In the genomic region with DNA sequence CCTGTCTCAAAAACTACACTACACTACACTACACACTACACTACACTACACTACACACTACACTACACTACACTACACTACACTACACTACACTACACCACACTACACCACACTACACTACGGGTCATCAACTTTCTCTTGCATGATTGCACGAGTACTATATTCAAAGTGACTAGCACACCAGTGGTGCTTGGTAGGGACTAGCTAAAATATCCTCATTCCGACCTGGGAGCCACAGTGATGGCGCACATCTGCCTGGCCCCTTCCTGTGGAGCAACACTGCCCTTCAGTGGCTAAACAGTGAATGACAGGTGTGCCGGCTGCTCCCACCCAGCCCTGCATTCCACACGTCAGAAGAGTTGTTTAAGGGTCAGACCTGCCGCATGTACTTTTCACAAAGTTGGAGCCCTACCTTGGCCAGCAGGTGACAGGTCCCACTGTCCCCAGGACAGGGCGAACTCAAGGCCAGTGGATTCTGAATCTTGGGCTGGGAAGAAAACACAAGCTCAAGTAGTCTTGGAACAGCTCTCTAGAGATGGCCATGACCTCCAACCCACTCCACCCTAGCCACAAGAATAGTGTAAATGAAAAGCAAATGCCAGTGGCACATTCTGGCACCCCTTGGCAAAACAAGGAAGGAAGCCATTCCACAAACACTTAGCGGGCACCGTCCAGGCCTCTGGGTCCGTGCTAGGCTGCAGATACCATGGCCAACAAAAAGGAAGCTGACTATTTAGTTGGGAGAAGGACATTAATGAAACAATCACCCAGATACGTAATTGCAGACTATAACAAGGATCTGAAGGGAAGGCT, we compare ENCODE assay signal across 8 cellular contexts. TPM values are rescaled to one million over a fixed set of nuclear protein-coding genes. Genes with fewer than 3 reads are reported as not detected.
DNase-seq lines count a peak whose midpoint lies in the region; ATAC-seq and TF ChIP-seq lines count a peak whose summit lies in the region.

No MANE protein-coding gene starts in this region.

- H3K27ac Mint-ChIP-seq in natural killer cell, result no peak overlapping the region

- no peaks in the 10 kb centered on the region for H4K20me1 ChIP-seq in OCI-LY3 (ENCODE audit: insufficient read depth, low read length)

- no peaks in the 10 kb centered on the region for H3K9me3 ChIP-seq in OCI-LY3 (ENCODE audit: insufficient read depth, low read length)

- ATAC-seq in GM21423 (IDR thresholded peaks at IDR 0.05; ENCODE audit: unreplicated experiment), result peak; percentile 80
- ATAC-seq in esophagus mucosa, result peak; percentile 98
- peak; percentile 92 to 100 (median 99) for ATAC-seq in natural killer cell

- H2AFZ ChIP-seq in OCI-LY3 (ENCODE audit: low read depth, low read length), result peak overlapping the region; percentile 78; the same call in 1 of the 2 replicates

- intact Hi-C loops in natural killer cell (cut with micrococcal nuclease), result loop anchor here (2.0 kb wide), 1 partner anchor 404 kb away; no protein-coding TSS in a partner anchor

- peak overlapping the region; percentile 46; the same call in 1 of the 2 replicates for H3K4me3 ChIP-seq in OCI-LY3 (ENCODE audit: low read length)

- no peak overlapping the region for H3K4me3 Mint-ChIP-seq in natural killer cell

- H3K36me3 Mint-ChIP-seq in natural killer cell, result no peaks in the 10 kb centered on the region

- H3K27me3 ChIP-seq in OCI-LY3 (ENCODE audit: low read depth, low read length), result peaks cover 21% of the 10 kb centered on the region

- TF ChIP-seq CTCF in OCI-LY3 (IDR thresholded peaks at IDR 0.05; ENCODE audit: low read depth, low read length) (peak; percentile 90), natural killer cell (IDR thresholded peaks at IDR 0.05) (peak; percentile 77)

- DNase-seq in DMS 273 treated with DMSO at 0.1 percent for 48 hours (lab: John Stamatoyannopoulos, UW) (peak; percentile 30), HuH-7 (ENCODE audit: low spot score) (peak; percentile 48), natural killer cell (peak; percentile 60)
- DNase-seq in activated CD8-positive, alpha-beta memory T cell treated with anti-CD3 and anti-CD28 coated beads, Interleukin-2, amount 50 U/mL, for 48 hours, result peak; percentile 86
- peak; percentile 23 for DNase-seq in stimulated activated naive CD4-positive, alpha-beta T cell treated with Interleukin-2 at 50 U/mL for 16 hours (lab: John Stamatoyannopoulos, UW)

- no peaks in the 10 kb centered on the region for H3K79me2 ChIP-seq in OCI-LY3 (ENCODE audit: low read length)

- no peaks in the 10 kb centered on the region for H3K9me3 Mint-ChIP-seq in natural killer cell

- H3K27ac ChIP-seq in OCI-LY3 (ENCODE audit: low read length), result no peak overlapping the region

- no peaks in the 10 kb centered on the region for H3K4me1 Mint-ChIP-seq in natural killer cell

- no peak overlapping the region for H3K9ac ChIP-seq in OCI-LY3 (ENCODE audit: low read length)

- H3K36me3 ChIP-seq in OCI-LY3 (replicated peaks; ENCODE audit: low read depth, low read length), result no peaks in the 10 kb centered on the region

- no peaks in the 10 kb centered on the region for H3K27me3 Mint-ChIP-seq in natural killer cell (ENCODE audit: low read depth in 2 of 2)

- H3K4me2 ChIP-seq in OCI-LY3 (ENCODE audit: low read length), result peak overlapping the region; percentile 67

- peaks cover 11% of the 10 kb centered on the region; the same call in 1 of the 2 replicates for H3K4me1 ChIP-seq in OCI-LY3 (ENCODE audit: low read length)

RNA-seq across cellular contexts. Expression of gene EPCAM, which starts 45.9 kb away (rescaled TPM):
- total RNA-seq in esophagus mucosa, result 11.3 TPM
- total RNA-seq in natural killer cell, result not detected

Comparison
In these comparisons a context has a peak if more than half of its experiments do, and no peak if none do; other contexts are left out.
1. DNase-seq: peak in every context shown above with its lines; median percentile 86 in activated CD8-positive, alpha-beta memory T cell treated with anti-CD3 and anti-CD28 coated beads, Interleukin-2, amount 50 U/mL, for 48 hours; 60 in natural killer cell; 48 in HuH-7; 30 in DMS 273 treated with DMSO at 0.1 percent for 48 hours; 23 in stimulated activated naive CD4-positive, alpha-beta T cell treated with Interleukin-2 at 50 U/mL for 16 hours.
2. RNA of gene EPCAM, which starts 45.9 kb away (total RNA-seq): 11.3 TPM in esophagus mucosa (single experiment); not detected in natural killer cell; every median in the first group is over 10 times any median in the second.
3. Peak in every context shown above with its lines, with median percentiles within 50 percentile points of each other: ATAC-seq.